Comparison of ENCODE assay signal across 1 cellular context in the genomic region with DNA sequence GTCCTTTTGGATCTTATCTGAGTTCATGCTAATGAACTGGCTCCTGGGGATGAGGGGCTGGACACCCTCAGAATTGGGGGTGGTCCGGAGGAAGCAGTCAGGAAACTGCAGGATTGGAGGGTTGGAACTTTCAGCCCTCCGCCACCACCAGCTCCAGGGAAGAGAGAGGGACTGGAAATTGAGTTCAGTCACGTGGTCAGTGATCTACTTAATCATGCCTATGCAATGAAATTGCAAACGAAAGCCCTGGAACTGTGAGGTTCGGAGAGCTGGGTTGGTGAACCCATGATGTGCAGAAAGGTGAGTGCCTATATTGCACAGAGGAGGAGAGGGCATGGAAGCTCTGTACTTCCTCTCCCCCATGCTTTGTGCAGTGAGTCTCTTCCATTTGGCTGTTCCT.
TF ChIP-seq lines count a peak whose summit lies in the region.

No MANE protein-coding gene starts in this region.

TF ChIP-seq in K562, 482 proteins besides CTCF, POLR2A, EP300 and RAD21 (continued from another document):
- TF ChIP-seq, protein P1, sequence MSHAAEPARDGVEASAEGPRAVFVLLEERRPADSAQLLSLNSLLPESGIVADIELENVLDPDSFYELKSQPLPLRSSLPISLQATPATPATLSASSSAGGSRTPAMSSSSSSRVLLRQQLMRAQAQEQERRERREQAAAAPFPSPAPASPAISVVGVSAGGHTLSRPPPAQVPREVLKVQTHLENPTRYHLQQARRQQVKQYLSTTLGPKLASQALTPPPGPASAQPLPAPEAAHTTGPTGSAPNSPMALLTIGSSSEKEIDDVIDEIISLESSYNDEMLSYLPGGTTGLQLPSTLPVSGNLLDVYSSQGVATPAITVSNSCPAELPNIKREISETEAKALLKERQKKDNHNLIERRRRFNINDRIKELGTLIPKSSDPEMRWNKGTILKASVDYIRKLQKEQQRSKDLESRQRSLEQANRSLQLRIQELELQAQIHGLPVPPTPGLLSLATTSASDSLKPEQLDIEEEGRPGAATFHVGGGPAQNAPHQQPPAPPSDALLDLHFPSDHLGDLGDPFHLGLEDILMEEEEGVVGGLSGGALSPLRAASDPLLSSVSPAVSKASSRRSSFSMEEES (CRISPR knock-in tag; IDR thresholded peaks at IDR 0.05): peak; percentile 69
- TF ChIP-seq RAD51 (IDR thresholded peaks at IDR 0.05; ENCODE audit: borderline replicate concordance, low read depth): peak; percentile 64; the same call in 1 of the 2 replicates
- no peak for TF ChIP-seq FOXM1 (IDR thresholded peaks at IDR 0.05; ENCODE audit: low read depth)
- no peak for TF ChIP-seq FOXM1 (CRISPR knock-in tag; IDR thresholded peaks at IDR 0.05; ENCODE audit: low read depth)
- no peak for TF ChIP-seq SMARCE1 (IDR thresholded peaks at IDR 0.05)
TF ChIP-seq in K562: peak in this region for 4.
